ENCODE assay signal across 30 cellular contexts in genomic region chr1:51910618-51911017, GRCh38.
"Had no signal": no experiment of that assay in that cellular context is flagged by ENCODE, and none has a peak within 500 bp of the region (broad histone marks: within the 10 kb centered on the region; RNA-seq: fewer than 3 reads in every experiment).

No MANE protein-coding gene starts in this region.

- H3K4me3 ChIP-seq: adrenal gland, body of pancreas, cardiac muscle cell, colonic mucosa, dorsolateral prefrontal cortex had no signal

- H3K36me3 ChIP-seq: adrenal gland, cardiac muscle cell, colonic mucosa had no signal

- H3K27me3 ChIP-seq: body of pancreas, cardiac muscle cell, colonic mucosa had no signal

- H3K9me3 ChIP-seq: adrenal gland, body of pancreas, colonic mucosa had no signal

- H3K27ac ChIP-seq: adrenal gland, body of pancreas, cardiac muscle cell, colonic mucosa, dorsolateral prefrontal cortex had no signal

- H3K4me1 ChIP-seq: adrenal gland, body of pancreas, colonic mucosa had no signal

- FAIRE-seq: frontal cortex had no signal

- ATAC-seq: activated CD4-positive, CD25-positive, alpha-beta regulatory T cell treated with anti-CD3 and anti-CD28 coated beads, Interleukin-2, amount 50 U/mL, for 24 hours; activated CD8-positive, alpha-beta T cell treated with anti-CD3 and anti-CD28 coated beads for 36 hours; activated naive CD8-positive, alpha-beta T cell treated with anti-CD3 and anti-CD28 coated beads, Interleukin-2, amount 50 U/mL, for 24 hours; body of pancreas; esophagus mucosa; T-helper 17 cell had no signal

- DNase-seq: activated B cell treated with CpG ODN at 0.5 μM for 24 hours; activated CD4-positive, alpha-beta T cell treated with anti-CD3 and anti-CD28 coated beads for 48 hours; activated CD4-positive, alpha-beta T cell treated with anti-CD3 and anti-CD28 coated beads, Interleukin-2, amount 50 U/mL, for 1 hour; activated CD4-positive, alpha-beta T cell treated with anti-CD3 and anti-CD28 coated beads, Interleukin-2, amount 50 U/mL, for 48 hours; activated CD8-positive, alpha-beta memory T cell treated with anti-CD3 and anti-CD28 coated beads for 24 hours; activated CD8-positive, alpha-beta T cell treated with anti-CD3 and anti-CD28 coated beads for 36 hours; activated effector memory CD4-positive, alpha-beta T cell treated with anti-CD3 and anti-CD28 coated beads, Interleukin-2, amount 50 U/mL, for 16 hours; activated naive CD4-positive, alpha-beta T cell treated with anti-CD3 and anti-CD28 coated beads for 36 hours; activated naive CD8-positive, alpha-beta T cell treated with anti-CD3 and anti-CD28 coated beads for 36 hours; activated naive CD8-positive, alpha-beta T cell treated with anti-CD3 and anti-CD28 coated beads, Interleukin-2, amount 50 U/mL, for 24 hours; activated T-cell treated with anti-CD3 and anti-CD28 coated beads, Interleukin-2, amount 50 U/mL, for 48 hours; adrenal gland; amygdala; aorta; body of pancreas; central memory CD4-positive, alpha-beta T cell; cerebellar nuclear complex; colonic mucosa; dorsolateral prefrontal cortex; effector memory CD4-positive, alpha-beta T cell; endodermal cell; foreskin fibroblast; head of caudate nucleus; T-helper 1 cell; T-helper 17 cell; T1000 had no signal
